8 cellular contexts compared by ENCODE assay signal in genomic region chr10:24952146-24952700, GRCh38. TPM values are rescaled to one million over a fixed set of nuclear protein-coding genes. Genes with fewer than 3 reads are reported as not detected.
DNase-seq lines count a peak whose midpoint lies in the region; ATAC-seq and TF ChIP-seq lines count a peak whose summit lies in the region.

A gene with protein sequence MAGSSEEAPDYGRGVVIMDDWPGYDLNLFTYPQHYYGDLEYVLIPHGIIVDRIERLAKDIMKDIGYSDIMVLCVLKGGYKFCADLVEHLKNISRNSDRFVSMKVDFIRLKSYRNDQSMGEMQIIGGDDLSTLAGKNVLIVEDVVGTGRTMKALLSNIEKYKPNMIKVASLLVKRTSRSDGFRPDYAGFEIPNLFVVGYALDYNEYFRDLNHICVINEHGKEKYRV (minus strand): TSS chr10:24952606. CDS start chr10:24952575, 31 bp downstream.

- no peaks in the 10 kb centered on the region for H3K27me3 Mint-ChIP-seq in activated T-cell treated with anti-CD3 and anti-CD28 coated beads, Interleukin-2, amount 50 U/mL, for 72 hours (ENCODE audit: low read depth)
- no peaks in the 10 kb centered on the region for H3K27me3 Mint-ChIP-seq in neural crest cell (ENCODE audit: low read depth)

- H3K4me3 ChIP-seq in Jurkat, Clone E6-1 (ENCODE audit: low read length): peak within 1 kb of the TSS; percentile 55
- H3K4me3 ChIP-seq in fibroblast of villous mesenchyme (ENCODE audit: low read depth, low read length): peak within 1 kb of the TSS; percentile 59

- peaks cover 22% of the 10 kb centered on the region for H3K4me1 Mint-ChIP-seq in activated T-cell treated with anti-CD3 and anti-CD28 coated beads, Interleukin-2, amount 50 U/mL, for 72 hours (ENCODE audit: low read depth)
- H3K4me1 Mint-ChIP-seq in neural crest cell: peaks cover 55% of the 10 kb centered on the region

- no peaks in the 10 kb centered on the region for H3K9me3 Mint-ChIP-seq in activated T-cell treated with anti-CD3 and anti-CD28 coated beads, Interleukin-2, amount 50 U/mL, for 72 hours
- no peaks in the 10 kb centered on the region for H3K9me3 Mint-ChIP-seq in neural crest cell

- TF ChIP-seq CTCF in fibroblast of villous mesenchyme (IDR thresholded peaks at IDR 0.05; ENCODE audit: insufficient read depth, low read depth, low read length) (peak; percentile 9), neural crest cell (conservative IDR thresholded peaks at IDR 0.05) (no peak)

- H3K4me3 Mint-ChIP-seq in activated T-cell treated with anti-CD3 and anti-CD28 coated beads, Interleukin-2, amount 50 U/mL, for 72 hours: peak within 1 kb of the TSS; percentile 79 to 80
- peak within 1 kb of the TSS; percentile 83 for H3K4me3 Mint-ChIP-seq in neural crest cell

- peak; percentile 30 for ATAC-seq in GM21381 (IDR thresholded peaks at IDR 0.05; ENCODE audit: unreplicated experiment)
- peak; percentile 40 to 43 for ATAC-seq in activated T-cell treated with anti-CD3 and anti-CD28 coated beads, Interleukin-2, amount 50 U/mL, for 72 hours (replicated peaks in 1 of 2)

- peak within 1 kb of the TSS; percentile 43 for H3K27ac Mint-ChIP-seq in activated T-cell treated with anti-CD3 and anti-CD28 coated beads, Interleukin-2, amount 50 U/mL, for 72 hours
- peak within 1 kb of the TSS; percentile 90 for H3K27ac Mint-ChIP-seq in neural crest cell (ENCODE audit: unreplicated experiment)

- DNase-seq in EH (ENCODE audit: low read depth): peak; percentile 44
- no peak for DNase-seq in Jurkat, Clone E6-1 (ENCODE audit: low read depth, low spot score)
- peak; percentile 21 to 25 for DNase-seq in activated T-cell treated with anti-CD3 and anti-CD28 coated beads, Interleukin-2, amount 50 U/mL, for 72 hours
- no peak for DNase-seq in fibroblast of villous mesenchyme (ENCODE audit: low read depth)
- peak; percentile 56 for DNase-seq in neural crest cell (ENCODE audit: low read depth, low spot score)
- no peak for DNase-seq in CD1c-positive myeloid dendritic cell (ENCODE audit: extremely low spot score)
- DNase-seq in NCI-H187 treated with DMSO at 0.1 percent for 48 hours (lab: John Stamatoyannopoulos, UW): no peak

- no peaks in the 10 kb centered on the region for H3K36me3 Mint-ChIP-seq in activated T-cell treated with anti-CD3 and anti-CD28 coated beads, Interleukin-2, amount 50 U/mL, for 72 hours (ENCODE audit: insufficient read depth in 2 of 2)
- no peaks in the 10 kb centered on the region for H3K36me3 Mint-ChIP-seq in neural crest cell (ENCODE audit: low read depth)

RNA-seq across cellular contexts. Expression of the gene that starts here (rescaled TPM):
- polyA plus RNA-seq in Jurkat, Clone E6-1 (2012; ENCODE audit: insufficient read depth, insufficient read length): 0.85 TPM
- under 1 TPM; 0.46 to 0.49 TPM for total RNA-seq in activated T-cell treated with anti-CD3 and anti-CD28 coated beads, Interleukin-2, amount 50 U/mL, for 72 hours
- total RNA-seq in fibroblast of villous mesenchyme (13.4 and 14.8 TPM in 2 replicates), neural crest cell (26.7 and 32.0 TPM in 2 replicates)

Comparison
In these comparisons a context has a peak if more than half of its experiments do, and no peak if none do; other contexts are left out.
1. Peak in DNase-seq and ATAC-seq in activated T-cell treated with anti-CD3 and anti-CD28 coated beads, Interleukin-2, amount 50 U/mL, for 72 hours; RNA of the gene not detected or under 1 TPM.
2. DNase-seq: peak in EH (single experiment) and neural crest cell (single experiment); none in Jurkat, Clone E6-1 (single experiment), fibroblast of villous mesenchyme (single experiment), CD1c-positive myeloid dendritic cell (single experiment) and NCI-H187 treated with DMSO at 0.1 percent for 48 hours (single experiment).